9 cellular contexts compared by ENCODE assay signal in the genomic region with DNA sequence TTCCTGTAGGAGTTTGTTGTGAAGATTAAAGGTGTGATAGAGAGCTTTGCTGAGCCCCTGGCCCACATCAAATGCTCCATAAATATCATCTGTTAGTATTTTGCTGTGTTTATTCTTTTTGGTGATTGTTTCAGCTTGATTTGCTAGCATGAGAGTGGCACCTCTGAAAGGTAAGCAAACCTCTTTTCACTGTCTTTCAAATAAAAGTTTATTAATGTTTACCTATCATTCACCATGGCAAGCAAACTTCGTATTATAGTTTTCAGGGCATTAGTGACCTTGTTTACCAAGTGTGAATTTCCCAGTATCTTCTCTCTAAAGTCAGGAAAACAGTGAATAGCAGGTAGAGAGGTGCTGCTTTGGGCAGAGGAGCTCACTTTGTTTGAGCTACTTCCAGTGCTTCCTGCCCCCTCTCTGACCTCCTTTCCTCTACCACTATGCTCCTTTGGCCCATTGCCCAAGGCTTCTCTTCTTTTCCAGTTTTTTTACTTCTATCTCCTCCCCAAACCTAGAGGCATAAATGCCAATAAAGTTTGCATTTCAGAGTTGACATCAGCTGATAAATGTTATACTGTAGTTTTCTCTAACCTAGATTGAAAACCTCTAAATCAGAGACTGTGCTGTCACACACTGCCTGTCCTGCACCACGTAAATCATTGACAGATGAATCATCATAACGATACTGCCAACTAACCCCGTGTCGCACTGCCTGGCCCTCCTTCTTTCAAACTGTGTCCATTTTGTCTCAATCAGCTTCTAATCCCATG.
DNase-seq lines count a peak whose midpoint lies in the region; ATAC-seq, FAIRE-seq and TF ChIP-seq lines count a peak whose summit lies in the region.
"Had no signal": no experiment of that assay in that cellular context is flagged by ENCODE, and none has a peak within 500 bp of the region (broad histone marks: within the 10 kb centered on the region; RNA-seq: fewer than 3 reads in every experiment).

No MANE protein-coding gene starts in this region.

- peak overlapping the region; percentile 66 to 87 for H3K27ac ChIP-seq in A549
- no peak overlapping the region for H3K27ac ChIP-seq in endothelial cell of umbilical vein (ENCODE audit: insufficient read depth, low read depth, low read length)

- no peak for TF ChIP-seq CTCF in A549 (IDR thresholded peaks at IDR 0.05)
- TF ChIP-seq CTCF in endothelial cell of umbilical vein (IDR thresholded peaks at IDR 0.05; ENCODE audit: extremely low read depth in 1 of 2, insufficient read depth in 1 of 2, low read depth in 1 of 2, low read length in 2 of 2), result no peak

- FAIRE-seq in A549 (lab: Jason Lieb, UNC) (peak; percentile 65), endothelial cell of umbilical vein (lab: Jason Lieb, UNC) (peak; percentile 66)

- H3K79me2 ChIP-seq in endothelial cell of umbilical vein (ENCODE audit: control insufficient read depth, insufficient read depth, low read length), result no peaks in the 10 kb centered on the region

- TF ChIP-seq POLR2A in A549 (IDR thresholded peaks at IDR 0.05; ENCODE audit: low read length) (no peak), endothelial cell of umbilical vein (IDR thresholded peaks at IDR 0.05; ENCODE audit: low read depth, low read length) (no peak)

- POLR2A ChIA-PET in A549 (lab: Yijun Ruan, JAX) (interaction anchor here (0.6 kb wide), 1 partner anchor 577 kb away, joined by 4 read pairs; no protein-coding TSS in a partner anchor), endothelial cell of umbilical vein (lab: Charles Lee) (interaction anchor here (0.8 kb wide), 1 partner anchor 27 kb away, joined by 3 read pairs; no protein-coding TSS in a partner anchor)

- dilution Hi-C loops in endothelial cell of umbilical vein (cut with MboI; ENCODE audit: extremely low pct_ligation_motif_present, low sequenced_read_pairs), result no loop called here

- no peaks in the 10 kb centered on the region for H3K36me3 ChIP-seq in endothelial cell of umbilical vein (ENCODE audit: control insufficient read depth in 2 of 2, extremely low read depth in 1 of 2, insufficient read depth in 2 of 2, low read length in 2 of 2)

- peak; percentile 88 to 90 for DNase-seq in A549 (ENCODE audit: low read depth in 1 of 2, low spot score in 1 of 2)
- peak; percentile 69 for DNase-seq in endothelial cell of umbilical vein (ENCODE audit: low read depth, low spot score)
- DNase-seq in activated CD4-positive, CD25-positive, alpha-beta regulatory T cell (lab: John Stamatoyannopoulos, UW), result no peak
- no peak for DNase-seq in NCI-H1436 (lab: John Stamatoyannopoulos, UW)
- no peak for DNase-seq in activated T-cell treated with anti-CD3 and anti-CD28 coated beads for 4 hours
- DNase-seq: DND-41 had no signal

- WGBS in A549 (ENCODE audit: missing lambda C conversion rate), result 2% methylated on average over 5 of the region's 5 CpGs

- no peak for TF ChIP-seq EP300 in A549 (IDR thresholded peaks at IDR 0.05)

- no TSS peak for BruUV-seq in endothelial cell of umbilical vein (replicated peaks; lab: Mats Ljungman, UMichigan)

- H4K20me1 ChIP-seq in endothelial cell of umbilical vein (replicated peaks; ENCODE audit: control insufficient read depth, extremely low read depth, insufficient read depth, low read length), result no peaks in the 10 kb centered on the region

- H2AFZ ChIP-seq in endothelial cell of umbilical vein (ENCODE audit: low read depth, low read length), result peak overlapping the region; percentile 37

- H3K9me1 ChIP-seq in endothelial cell of umbilical vein (replicated peaks; ENCODE audit: control insufficient read depth, extremely low read depth, insufficient read depth, low read length), result peaks cover 3% of the 10 kb centered on the region

- TF ChIP-seq RAD21 in A549 (conservative IDR thresholded peaks at IDR 0.05 in 1 of 2, IDR thresholded peaks at IDR 0.05 in 1 of 2), result 0 out of 5 replicates have a peak, but pooled peaks of 1 of the 2 experiments have one; percentile 14

- H3K4me3 ChIP-seq in A549, result 0 out of 3 replicates have a peak overlapping the region, but pooled peaks have one; percentile 6
- no peak overlapping the region for H3K4me3 ChIP-seq in endothelial cell of umbilical vein (replicated peaks in 1 of 3; ENCODE audit: insufficient read depth in 1 of 3, low read depth in 1 of 3, low read length in 3 of 3)

- H3K4me1 ChIP-seq in A549 (peaks cover 30% of the 10 kb centered on the region), endothelial cell of umbilical vein (ENCODE audit: control insufficient read depth, extremely low read depth, insufficient read depth, low read length) (peaks cover 11% of the 10 kb centered on the region)

- H3K4me2 ChIP-seq in A549, result peak overlapping the region; percentile 79
- H3K4me2 ChIP-seq in endothelial cell of umbilical vein (ENCODE audit: insufficient read depth, low read length), result peak overlapping the region; percentile 49

- intact Hi-C loops in endothelial cell of umbilical vein (cut with micrococcal nuclease), result no loop called here

- CTCF ChIA-PET in A549 (lab: Yijun Ruan, JAX) (interaction anchor here (0.8 to 1.4 kb wide), 2 partner anchors 9 to 25 kb away, joined by 3 to 5 read pairs; no protein-coding TSS in a partner anchor), endothelial cell of umbilical vein (lab: Charles Lee) (interaction anchor here (0.6 to 1.8 kb wide), 5 partner anchors 17 to 120 kb away, joined by 3 to 8 read pairs (median 4); no protein-coding TSS in a partner anchor)

- ATAC-seq in A549 (peak; percentile 99 to 100), GM19372 (IDR thresholded peaks at IDR 0.05; ENCODE audit: low read depth, unreplicated experiment) (peak; percentile 86), HG03378 (IDR thresholded peaks at IDR 0.05; ENCODE audit: unreplicated experiment) (peak; percentile 96), GM21360 (IDR thresholded peaks at IDR 0.05; ENCODE audit: unreplicated experiment) (no peak)

- H3K9ac ChIP-seq in endothelial cell of umbilical vein (replicated peaks; ENCODE audit: extremely low read depth, insufficient read depth, low read length), result no peak overlapping the region

- H3K9me3 ChIP-seq in A549, result no peaks in the 10 kb centered on the region
- no peaks in the 10 kb centered on the region for H3K9me3 ChIP-seq in endothelial cell of umbilical vein (replicated peaks; ENCODE audit: control insufficient read depth, insufficient read depth, low read length)

- H3K27me3 ChIP-seq in endothelial cell of umbilical vein (ENCODE audit: control insufficient read depth in 2 of 2, insufficient read depth in 2 of 2, low read length in 2 of 2), result no peaks in the 10 kb centered on the region

TF ChIP-seq in A549, 52 proteins besides CTCF, POLR2A, EP300 and RAD21:
- TF ChIP-seq FOSL2 (IDR thresholded peaks at IDR 0.05) (0 out of 2 replicates have a peak, but pooled peaks have one; percentile 62), FOSL2 (CRISPR knock-in tag; IDR thresholded peaks at IDR 0.05) (peak; percentile 84), RARB (CRISPR knock-in tag; IDR thresholded peaks at IDR 0.05) (peak; percentile 67; the same call in 1 of the 2 replicates), MAFK (IDR thresholded peaks at IDR 0.05; ENCODE audit: partially characterized antibody) (no peak), EHF (CRISPR knock-in tag; IDR thresholded peaks at IDR 0.05) (no peak), JUN (IDR thresholded peaks at IDR 0.05) (peak in 1 of 2 experiments; percentile 54; a peak in 2 of 5 replicates), GATA3 (IDR thresholded peaks at IDR 0.05; ENCODE audit: borderline replicate concordance) (peak; percentile 59; the same call in 1 of the 2 replicates), JUNB (IDR thresholded peaks at IDR 0.05) (peak; percentile 32; the same call in 1 of the 2 replicates), SMC3 (IDR thresholded peaks at IDR 0.05) (peak; percentile 24; the same call in 1 of the 3 replicates)
- TF ChIP-seq, protein P1, sequence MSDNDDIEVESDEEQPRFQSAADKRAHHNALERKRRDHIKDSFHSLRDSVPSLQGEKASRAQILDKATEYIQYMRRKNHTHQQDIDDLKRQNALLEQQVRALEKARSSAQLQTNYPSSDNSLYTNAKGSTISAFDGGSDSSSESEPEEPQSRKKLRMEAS (IDR thresholded peaks at IDR 0.05), result peak; percentile 58

TF ChIP-seq in endothelial cell of umbilical vein, 7 proteins besides CTCF, POLR2A, EP300 and RAD21:
- TF ChIP-seq POLR2AphosphoS5 (IDR thresholded peaks at IDR 0.05; ENCODE audit: insufficient read depth, low read depth, low read length) (no peak), JUN (IDR thresholded peaks at IDR 0.05; ENCODE audit: borderline replicate concordance, insufficient read depth, insufficient read length, low read depth) (peak; percentile 48), FOS (IDR thresholded peaks at IDR 0.05; ENCODE audit: borderline replicate concordance, insufficient read depth, low read length) (peak; percentile 70)

Comparison
In these comparisons a context has a peak if more than half of its experiments do, and no peak if none do; other contexts are left out.
1. DNase-seq: peak in A549 (2 of 2) and endothelial cell of umbilical vein (single experiment); none in activated CD4-positive, CD25-positive, alpha-beta regulatory T cell (0 of 4), NCI-H1436 (single experiment) and activated T-cell treated with anti-CD3 and anti-CD28 coated beads for 4 hours (single experiment).